ENCODE assay signal across 10 cellular contexts in the genomic region with DNA sequence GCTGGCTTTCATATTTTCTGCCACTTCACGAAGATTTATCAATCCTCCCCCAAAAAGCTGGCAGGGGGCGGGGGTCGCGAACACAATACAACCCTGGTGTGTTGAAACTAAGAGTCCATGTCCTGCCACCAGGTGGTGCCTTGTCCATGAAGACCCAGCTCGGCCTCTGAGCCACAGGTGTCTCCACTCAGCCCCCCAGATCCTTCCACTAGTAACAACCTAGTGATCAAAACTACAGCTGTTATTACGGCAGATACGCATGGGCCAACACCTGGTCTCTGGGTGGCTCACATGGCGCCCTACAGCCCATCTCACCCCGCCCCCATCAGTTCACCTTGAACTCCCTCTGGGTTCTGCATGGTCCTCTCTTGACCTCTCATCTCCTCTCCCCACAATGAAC. TPM values are rescaled to one million over a fixed set of nuclear protein-coding genes. Genes with fewer than 3 reads are reported as not detected.
DNase-seq lines count a peak whose midpoint lies in the region; ATAC-seq and TF ChIP-seq lines count a peak whose summit lies in the region.
"Had no signal": no experiment of that assay in that cellular context is flagged by ENCODE, and none has a peak within 500 bp of the region (broad histone marks: within the 10 kb centered on the region; RNA-seq: fewer than 3 reads in every experiment).

No MANE protein-coding gene starts in this region.

- H3F3A ChIP-seq in neural progenitor cell (ENCODE audit: low read depth) = peaks cover 5% of the 10 kb centered on the region

- whole genome bisulfite sequencing in upper lobe of left lung, 2 donors = 86 to 93% methylated on average over 9 of the region's 9 CpGs

- no peak overlapping the region for H3K27ac ChIP-seq in neural progenitor cell
- H3K27ac ChIP-seq in caudate nucleus (ENCODE audit: low read depth, low read length) = no peak overlapping the region
- H3K27ac ChIP-seq in upper lobe of left lung = no peak overlapping the region

- no peak overlapping the region for H3K4me2 ChIP-seq in neural progenitor cell

- H3K4me1 ChIP-seq in neural progenitor cell = peaks cover 3% of the 10 kb centered on the region
- H3K4me1 ChIP-seq in upper lobe of left lung = peaks cover 22 to 52% (median 30%) of the 10 kb centered on the region in 4 donors

- intact Hi-C loops in activated B cell treated with CpG ODN at 0.5 μM for 24 hours (cut with micrococcal nuclease) = loop anchor here (1.0 to 2.0 kb wide), 4 partner anchors 26 to 199 kb away; no protein-coding TSS in a partner anchor

- H3K27me3 ChIP-seq in neural progenitor cell (no peaks in the 10 kb centered on the region), upper lobe of left lung (no peaks in the 10 kb centered on the region)

- H3K4me3 Mint-ChIP-seq in activated B cell treated with CpG ODN at 0.5 μM for 24 hours = no peak overlapping the region
- no peak overlapping the region for H3K4me3 Mint-ChIP-seq in neural progenitor cell

- H3K36me3 ChIP-seq in neural progenitor cell = no peaks in the 10 kb centered on the region
- no peaks in the 10 kb centered on the region for H3K36me3 ChIP-seq in upper lobe of left lung

- ATAC-seq in HG02623 (IDR thresholded peaks at IDR 0.05; ENCODE audit: unreplicated experiment) (peak; percentile 30), activated B cell treated with CpG ODN at 0.5 μM for 24 hours (ENCODE audit: low read depth) (peak; percentile 22), upper lobe of left lung (ENCODE audit: low FRiP score in 2 of 2) (no peak)

- H4K20me1 ChIP-seq in neural progenitor cell (ENCODE audit: low read depth) = peaks cover 100% of the 10 kb centered on the region

- H2AFZ ChIP-seq in neural progenitor cell (replicated peaks) = no peak overlapping the region

- H3K36me3 Mint-ChIP-seq in activated B cell treated with CpG ODN at 0.5 μM for 24 hours (ENCODE audit: low read depth) (peaks cover 6% of the 10 kb centered on the region), neural progenitor cell (peaks cover 3% of the 10 kb centered on the region)

- H3K9me3 Mint-ChIP-seq in activated B cell treated with CpG ODN at 0.5 μM for 24 hours = no peaks in the 10 kb centered on the region
- no peaks in the 10 kb centered on the region for H3K9me3 Mint-ChIP-seq in neural progenitor cell

- no peak for TF ChIP-seq POLR2A in upper lobe of left lung (IDR thresholded peaks at IDR 0.05)

- H3K4me1 Mint-ChIP-seq in activated B cell treated with CpG ODN at 0.5 μM for 24 hours = peaks cover 92% of the 10 kb centered on the region
- peaks cover 35% of the 10 kb centered on the region for H3K4me1 Mint-ChIP-seq in neural progenitor cell

- TF ChIP-seq CTCF in activated B cell treated with CpG ODN at 0.5 μM for 24 hours (IDR thresholded peaks at IDR 0.05) = no peak
- TF ChIP-seq CTCF in neural progenitor cell (IDR thresholded peaks at IDR 0.05) = peak; percentile 33
- TF ChIP-seq CTCF in upper lobe of left lung (IDR thresholded peaks at IDR 0.05) = no peak

- POLR2A ChIA-PET in activated B cell treated with CpG ODN at 0.5 μM for 24 hours (lab: Charles Lee) = interaction anchor here (0.6 to 2.0 kb wide), 3 partner anchors 26 to 164 kb away, joined by 3 to 8 read pairs (median 5); a partner anchor contains a TSS

- no peak overlapping the region for H3K9ac ChIP-seq in neural progenitor cell

- H3K9me3 ChIP-seq in neural progenitor cell (ENCODE audit: low read depth) = no peaks in the 10 kb centered on the region
- no peaks in the 10 kb centered on the region for H3K9me3 ChIP-seq in upper lobe of left lung

- H3K4me3 ChIP-seq in neural progenitor cell = no peak overlapping the region
- H3K4me3 ChIP-seq in upper lobe of left lung = no peak overlapping the region

- H3K27ac Mint-ChIP-seq in activated B cell treated with CpG ODN at 0.5 μM for 24 hours = peak overlapping the region; percentile 50
- H3K27ac Mint-ChIP-seq in neural progenitor cell = no peak overlapping the region

- TF ChIP-seq EP300 in upper lobe of left lung (IDR thresholded peaks at IDR 0.05) = no peak

- H3K27me3 Mint-ChIP-seq in activated B cell treated with CpG ODN at 0.5 μM for 24 hours (no peaks in the 10 kb centered on the region), neural progenitor cell (ENCODE audit: insufficient read depth, low read depth) (peaks cover 4% of the 10 kb centered on the region)

- H3K79me2 ChIP-seq in neural progenitor cell (ENCODE audit: low read depth) = peaks cover 100% of the 10 kb centered on the region

- peak; percentile 59 for DNase-seq in NCI-H82 (lab: John Stamatoyannopoulos, UW)
- no peak for DNase-seq in NCI-H82 treated with DMSO at 0.1 percent for 48 hours (lab: John Stamatoyannopoulos, UW; ENCODE audit: unreplicated experiment)
- DNase-seq in activated B cell treated with CpG ODN at 0.5 μM for 24 hours = no peak
- DNase-seq in neural progenitor cell (ENCODE audit: low spot score) = peak; percentile 45
- DNase-seq in nucleus accumbens (lab: John Stamatoyannopoulos, UW) = no peak
- no peak for DNase-seq in caudate nucleus (lab: John Stamatoyannopoulos, UW)
- no peak for DNase-seq in upper lobe of left lung

- CTCF ChIA-PET in activated B cell treated with CpG ODN at 0.5 μM for 24 hours (lab: Charles Lee) = interaction anchor here (1.0 to 4.5 kb wide), 18 partner anchors 8 to 200 kb away, joined by 3 to 39 read pairs (median 5); a partner anchor contains a TSS

RNA-seq across cellular contexts. Expression of a gene that starts 27.7 kb away (rescaled TPM):
- 173 and 193 TPM in 2 replicates for total RNA-seq in activated B cell treated with CpG ODN at 0.5 μM for 24 hours
- 76.3 and 90.3 TPM in 2 replicates for total RNA-seq in neural progenitor cell (ENCODE audit: low replicate concordance)
- total RNA-seq in upper lobe of left lung = 100 to 1,000 TPM in 1 of 6 donors, 10 to 100 TPM in 5; 68.2 to 122 (median 72.2) TPM

RNA-seq across cellular contexts. Expression of a gene that starts 53.8 kb away (rescaled TPM):
- total RNA-seq in activated B cell treated with CpG ODN at 0.5 μM for 24 hours (not detected in 2 replicates), neural progenitor cell (ENCODE audit: low replicate concordance) (not detected in 2 replicates), upper lobe of left lung (not detected)
- total RNA-seq: myocyte, urinary bladder had no signal

Comparison
In these comparisons a context has a peak if more than half of its experiments do, and no peak if none do; other contexts are left out.
1. DNase-seq: peak in NCI-H82 (single experiment) and neural progenitor cell (single experiment); none in NCI-H82 treated with DMSO at 0.1 percent for 48 hours (single experiment), activated B cell treated with CpG ODN at 0.5 μM for 24 hours (single experiment), nucleus accumbens (0 of 56), caudate nucleus (0 of 61) and upper lobe of left lung (0 of 2).
2. ATAC-seq: peak in HG02623 (single experiment) and activated B cell treated with CpG ODN at 0.5 μM for 24 hours (single experiment); none in upper lobe of left lung (0 of 2).